In the genomic region with DNA sequence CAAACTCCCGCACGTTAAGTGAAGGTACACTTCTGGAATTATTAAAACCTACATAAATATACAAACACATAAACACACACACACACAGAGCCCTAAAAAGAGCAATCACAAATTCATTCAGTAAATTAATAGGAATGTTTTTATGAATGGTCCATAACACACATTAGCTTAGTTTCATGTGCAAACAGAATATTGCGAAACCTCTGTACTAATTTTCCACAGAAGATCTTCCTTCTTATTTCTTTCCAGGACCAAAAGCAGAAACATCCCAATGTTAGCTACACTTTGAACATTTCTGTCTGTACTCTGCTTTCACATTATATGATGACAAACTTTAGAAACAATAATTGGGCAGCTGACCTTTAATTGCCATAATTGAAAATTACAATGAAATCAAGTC, we compare ENCODE assay signal across 1 cellular context.
A peak's percentile ranks its signal among the peaks of the same experiment; 100 is the strongest.
TF ChIP-seq lines count a peak whose summit lies in the region.

No MANE protein-coding gene starts in this region.

TF ChIP-seq in Ishikawa, 13 proteins besides CTCF, POLR2A, EP300 and RAD21 (continued from another document):
- TF ChIP-seq REST (IDR thresholded peaks at IDR 0.05; ENCODE audit: low read depth) (no peak), CEBPB (IDR thresholded peaks at IDR 0.05) (peak; percentile 89)
TF ChIP-seq in Ishikawa: peak in this region for 1.
